In the genomic region with DNA sequence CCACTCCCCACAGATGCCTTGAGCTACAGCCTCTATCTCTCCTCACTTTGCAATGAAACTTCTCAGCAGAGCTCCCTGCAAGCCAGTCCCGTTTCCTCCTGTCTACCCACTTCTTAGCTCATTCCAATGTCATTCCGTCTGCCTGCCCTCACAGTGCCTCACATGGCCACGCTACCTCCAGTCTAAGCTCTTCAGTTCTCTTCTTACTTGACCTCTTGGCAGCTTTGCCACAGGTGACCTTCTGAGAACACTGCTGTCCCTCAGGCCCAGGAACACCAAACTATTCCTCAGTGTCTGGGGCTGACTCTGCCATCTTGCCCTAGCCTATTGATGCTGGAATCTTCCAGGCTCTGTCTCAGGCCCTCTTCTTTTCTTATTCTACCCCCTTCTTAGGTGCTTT, we compare ENCODE assay signal across 9 cellular contexts.
"Had no signal": no experiment of that assay in that cellular context is flagged by ENCODE, and none has a peak within 500 bp of the region (broad histone marks: within the 10 kb centered on the region; RNA-seq: fewer than 3 reads in every experiment).

No MANE protein-coding gene starts in this region.

- FAIRE-seq: H54, K562 had no signal

- DNase-seq: GM23248, GOT3, H9, HCEC 1CT, IMR-90, KG1 had no signal

- H3K9ac ChIP-seq: GM23248 had no signal

- H2AFZ ChIP-seq: GM23248 had no signal

- H3K4me3 ChIP-seq: GM23248, K562 had no signal

- H3K27ac ChIP-seq: GM23248, HL-60 had no signal

- ATAC-seq: K562 had no signal
